In the genomic region with DNA sequence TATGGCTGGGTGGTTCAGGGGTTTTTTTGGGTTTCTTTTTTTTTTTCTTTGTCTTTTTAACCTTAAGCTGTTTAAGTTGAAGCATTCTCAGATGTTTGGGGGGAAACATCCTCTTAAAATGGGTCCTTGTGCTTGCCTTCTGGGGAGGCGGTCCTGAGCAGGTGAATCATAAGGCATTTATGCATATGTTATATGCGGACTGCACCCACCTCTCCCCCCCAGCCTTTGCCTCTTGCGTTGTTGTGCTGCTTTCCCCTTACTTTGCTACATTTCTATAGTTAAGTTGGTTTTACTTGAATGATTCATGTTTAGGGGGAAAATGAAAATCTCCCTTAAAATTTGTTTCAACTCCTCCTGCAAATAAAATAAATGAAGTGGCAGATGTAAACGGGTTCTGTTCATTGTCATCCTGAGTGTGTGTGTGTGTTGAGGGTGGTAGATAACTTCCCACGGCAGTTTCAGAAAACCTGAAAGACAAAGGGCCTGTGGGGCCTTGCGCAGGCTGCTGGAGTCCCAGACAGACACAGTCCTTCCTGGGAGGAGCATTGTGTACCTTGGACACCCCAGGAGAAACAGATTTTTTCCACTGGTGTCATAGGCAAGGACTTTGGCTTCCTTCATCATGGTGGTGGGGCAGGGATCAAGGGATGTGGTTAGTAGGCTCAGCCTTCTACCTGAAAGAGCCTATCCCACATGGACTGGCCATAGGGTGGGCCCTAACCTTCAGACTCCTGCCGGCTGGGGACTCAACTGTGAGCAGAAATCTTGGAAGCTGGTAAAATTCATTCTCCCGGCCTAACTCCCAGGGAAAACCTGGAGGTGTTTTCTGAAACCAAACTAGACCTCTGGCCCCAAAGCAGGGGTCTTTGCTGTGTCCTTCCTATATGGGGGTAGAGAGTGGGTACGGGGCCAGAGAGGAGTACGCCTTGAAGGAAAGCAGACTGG, we compare ENCODE assay signal across 10 cellular contexts. TPM values are rescaled to one million over a fixed set of nuclear protein-coding genes. Genes with fewer than 3 reads are reported as not detected.
A peak's percentile ranks its signal among the peaks of the same experiment; 100 is the strongest.
DNase-seq lines count a peak whose midpoint lies in the region; ATAC-seq and TF ChIP-seq lines count a peak whose summit lies in the region.
"Had no signal": no experiment of that assay in that cellular context is flagged by ENCODE, and none has a peak within 500 bp of the region (broad histone marks: within the 10 kb centered on the region; RNA-seq: fewer than 3 reads in every experiment).

No MANE protein-coding gene starts in this region.

- peaks cover 6% of the 10 kb centered on the region; the same call in 1 of the 2 replicates for H3K4me1 ChIP-seq in ES-I3 (ENCODE audit: insufficient read depth, low read length)
- peaks cover 14 to 30% (median 25%) of the 10 kb centered on the region in 4 donors for H3K4me1 ChIP-seq in esophagus muscularis mucosa
- peaks cover 8 to 15% of the 10 kb centered on the region in 2 donors for H3K4me1 ChIP-seq in gastrocnemius medialis
- H3K4me1 ChIP-seq: parathyroid adenoma had no signal

- peaks cover 21% of the 10 kb centered on the region for H3K36me3 ChIP-seq in ES-I3 (ENCODE audit: insufficient read depth, low read length)
- H3K36me3 ChIP-seq in esophagus muscularis mucosa: peaks cover 39 to 46% (median 44%) of the 10 kb centered on the region in 4 donors
- peaks cover 0 to 45% of the 10 kb centered on the region in 2 donors for H3K36me3 ChIP-seq in gastrocnemius medialis

- H3K4me3 ChIP-seq in esophagus muscularis mucosa (no peak overlapping the region), gastrocnemius medialis (peak overlapping the region in 2 of 4 donors; percentile 78 to 87)

- H3K27ac ChIP-seq in VCaP: peak overlapping the region; percentile 78
- peak overlapping the region; percentile 65 to 85 (median 78) for H3K27ac ChIP-seq in esophagus muscularis mucosa (replicated peaks in 1 of 4)
- H3K27ac ChIP-seq in gastrocnemius medialis: peak overlapping the region; percentile 74 to 79 (median 77)

- no peak for DNase-seq in esophagus muscularis mucosa (ENCODE audit: extremely low spot score)
- DNase-seq in gastrocnemius medialis: no peak
- DNase-seq in effector CD8-positive, alpha-beta T cell (lab: John Stamatoyannopoulos, UW): no peak
- DNase-seq in NCI-H748 (lab: John Stamatoyannopoulos, UW; ENCODE audit: unreplicated experiment): no peak
- no peak for DNase-seq in CD1c-positive myeloid dendritic cell (ENCODE audit: extremely low spot score)

- 84% methylated on average over 10 of the region's 10 CpGs for WGBS in esophagus muscularis mucosa

- TF ChIP-seq POLR2A in esophagus muscularis mucosa (IDR thresholded peaks at IDR 0.05; ENCODE audit: low read depth) (no peak), gastrocnemius medialis (IDR thresholded peaks at IDR 0.05) (no peak)

- H3K9ac ChIP-seq in ES-I3 (ENCODE audit: low read depth, low read length): peak overlapping the region; percentile 73; the same call in 1 of the 2 replicates
- H3K9ac ChIP-seq: parathyroid adenoma had no signal

- no peaks in the 10 kb centered on the region for H3K9me3 ChIP-seq in ES-I3 (ENCODE audit: control insufficient read depth, insufficient read depth, low read length)
- H3K9me3 ChIP-seq in esophagus muscularis mucosa: no peaks in the 10 kb centered on the region
- no peaks in the 10 kb centered on the region for H3K9me3 ChIP-seq in gastrocnemius medialis
- H3K9me3 ChIP-seq: tibial artery had no signal

- in situ Hi-C loops in gastrocnemius medialis (cut with MboI; ENCODE audit: low sequenced_read_pairs in 4 of 4): loop anchor here in 1 of 4 donors (25.0 kb wide), 1 partner anchor 107 kb away; no protein-coding TSS in a partner anchor

- H3K27me3 ChIP-seq in esophagus muscularis mucosa (no peaks in the 10 kb centered on the region), gastrocnemius medialis (no peaks in the 10 kb centered on the region)
- H3K27me3 ChIP-seq: tibial artery had no signal

- intact Hi-C loops in esophagus muscularis mucosa (cut with DNase I): no loop called here
- intact Hi-C loops in gastrocnemius medialis (cut with DNase I; ENCODE audit: low total_unique reads): no loop called here

- no peak for TF ChIP-seq EP300 in esophagus muscularis mucosa (IDR thresholded peaks at IDR 0.05)

- TF ChIP-seq CTCF in VCaP (conservative IDR thresholded peaks at IDR 0.05): no peak
- TF ChIP-seq CTCF in esophagus muscularis mucosa (IDR thresholded peaks at IDR 0.05): no peak
- TF ChIP-seq CTCF in gastrocnemius medialis (IDR thresholded peaks at IDR 0.05 in 4 of 5, conservative IDR thresholded peaks at IDR 0.05 in 1 of 5): no peak

- ATAC-seq in gastrocnemius medialis (no peak), GM21825 (IDR thresholded peaks at IDR 0.05; ENCODE audit: unreplicated experiment) (no peak)

RNA-seq across cellular contexts. Expression of gene SH3D21, which starts 0.9 kb away (rescaled TPM):
- total RNA-seq in esophagus muscularis mucosa (1 to 10 TPM in 2 of 4 donors, under 1 TPM in 2; 0.26 to 2.0 (median 1.1) TPM), gastrocnemius medialis (1 to 10 TPM in 1 of 4 donors, under 1 TPM in 3; 0.10 to 1.4 (median 0.46) TPM)

RNA-seq across cellular contexts. Expression of gene EVA1B, which starts 18.2 kb away (rescaled TPM):
- total RNA-seq in esophagus muscularis mucosa (100 to 1,000 TPM in 2 of 4 donors, 10 to 100 TPM in 2; 45.1 to 129 (median 79.5) TPM), gastrocnemius medialis (10 to 100 TPM; 10.0 to 19.9 (median 14.8) TPM)
